In genomic region chr6:15048367-15048766, GRCh38 we compare ENCODE assay signal across 23 cellular contexts.
"Had no signal": no experiment of that assay in that cellular context is flagged by ENCODE, and none has a peak within 500 bp of the region (broad histone marks: within the 10 kb centered on the region; RNA-seq: fewer than 3 reads in every experiment).

No MANE protein-coding gene starts in this region.

- H3K27me3 Mint-ChIP-seq: activated CD4-positive, alpha-beta T cell treated with anti-CD3 and anti-CD28 coated beads for 36 hours; activated CD8-positive, alpha-beta memory T cell treated with anti-CD3 and anti-CD28 coated beads, Interleukin-2, amount 10 ng/mL, durations not matched to agents 7 days and 5 days; activated naive CD8-positive, alpha-beta T cell treated with anti-CD3 and anti-CD28 coated beads for 36 hours; stimulated activated naive CD8-positive, alpha-beta T cell treated with anti-CD3 and anti-CD28 coated beads, Interleukin-15, Interleukin-2, amounts not matched to agents 100 ng/mL and 50 ng/mL, for 24 hours had no signal

- H3K4me3 Mint-ChIP-seq: activated CD4-positive, alpha-beta T cell treated with anti-CD3 and anti-CD28 coated beads for 36 hours; activated CD8-positive, alpha-beta memory T cell treated with anti-CD3 and anti-CD28 coated beads, Interleukin-2, amount 10 ng/mL, durations not matched to agents 7 days and 5 days; activated naive CD8-positive, alpha-beta T cell treated with anti-CD3 and anti-CD28 coated beads for 36 hours; dendritic cell treated with granulocyte-macrophage colony-stimulating factor and Interleukin-4, amounts not matched to agents 40 ng/mL and 50 ng/mL, for 4 days; stimulated activated naive CD8-positive, alpha-beta T cell treated with anti-CD3 and anti-CD28 coated beads, Interleukin-15, Interleukin-2, amounts not matched to agents 100 ng/mL and 50 ng/mL, for 24 hours; T-helper 2 cell treated with Interferon-gamma antibody and Interleukin-4, amounts not matched to agents 5 μg/mL and 100 μg/mL, for 36 hours had no signal

- H3K36me3 ChIP-seq: cardiac muscle cell, left ventricle myocardium inferior, prostate gland, tibial nerve had no signal

- H3K27me3 ChIP-seq: cardiac muscle cell, tibial nerve had no signal

- H3K4me3 ChIP-seq: cardiac muscle cell, left ventricle myocardium inferior, prostate gland, tibial nerve had no signal

- FAIRE-seq: keratinocyte, TTC549, urothelium cell line had no signal

- DNase-seq: activated CD4-positive, alpha-beta T cell treated with anti-CD3 and anti-CD28 coated beads for 36 hours; activated CD4-positive, alpha-beta T cell treated with anti-CD3 and anti-CD28 coated beads, Interleukin-2, amount 50 U/mL, for 48 hours; activated CD8-positive, alpha-beta memory T cell treated with anti-CD3 and anti-CD28 coated beads, Interleukin-2, amount 10 ng/mL, durations not matched to agents 7 days and 5 days; activated naive CD8-positive, alpha-beta T cell treated with anti-CD3 and anti-CD28 coated beads for 36 hours; amniotic stem cell; effector CD8-positive, alpha-beta T cell; foreskin fibroblast; glutamatergic neuron; hypothalamus; left ventricle myocardium inferior; mammary epithelial cell; right cardiac atrium; stimulated activated CD4-positive, alpha-beta T cell treated with anti-CD3 and anti-CD28 coated beads, Interleukin-2, amount 100 ng/mL, for 24 hours had no signal

- H3K4me1 Mint-ChIP-seq: activated CD8-positive, alpha-beta memory T cell treated with anti-CD3 and anti-CD28 coated beads, Interleukin-2, amount 10 ng/mL, durations not matched to agents 7 days and 5 days had no signal

- H3K36me3 Mint-ChIP-seq: activated CD8-positive, alpha-beta memory T cell treated with anti-CD3 and anti-CD28 coated beads, Interleukin-2, amount 10 ng/mL, durations not matched to agents 7 days and 5 days; activated naive CD8-positive, alpha-beta T cell treated with anti-CD3 and anti-CD28 coated beads for 36 hours had no signal

- H3K9me3 Mint-ChIP-seq: activated naive CD8-positive, alpha-beta T cell treated with anti-CD3 and anti-CD28 coated beads for 36 hours; dendritic cell treated with granulocyte-macrophage colony-stimulating factor and Interleukin-4, amounts not matched to agents 40 ng/mL and 50 ng/mL, for 4 days; stimulated activated naive CD8-positive, alpha-beta T cell treated with anti-CD3 and anti-CD28 coated beads, Interleukin-15, Interleukin-2, amounts not matched to agents 100 ng/mL and 50 ng/mL, for 24 hours; T-helper 2 cell treated with Interferon-gamma antibody and Interleukin-4, amounts not matched to agents 5 μg/mL and 100 μg/mL, for 36 hours had no signal

- H3K27ac Mint-ChIP-seq: activated CD4-positive, alpha-beta T cell treated with anti-CD3 and anti-CD28 coated beads for 36 hours; activated CD8-positive, alpha-beta memory T cell treated with anti-CD3 and anti-CD28 coated beads, Interleukin-2, amount 10 ng/mL, durations not matched to agents 7 days and 5 days; activated naive CD8-positive, alpha-beta T cell treated with anti-CD3 and anti-CD28 coated beads for 36 hours; dendritic cell treated with granulocyte-macrophage colony-stimulating factor and Interleukin-4, amounts not matched to agents 40 ng/mL and 50 ng/mL, for 4 days; stimulated activated naive CD8-positive, alpha-beta T cell treated with anti-CD3 and anti-CD28 coated beads, Interleukin-15, Interleukin-2, amounts not matched to agents 100 ng/mL and 50 ng/mL, for 24 hours; T-helper 2 cell treated with Interferon-gamma antibody and Interleukin-4, amounts not matched to agents 5 μg/mL and 100 μg/mL, for 36 hours had no signal

- ATAC-seq: activated CD4-positive, alpha-beta T cell treated with anti-CD3 and anti-CD28 coated beads for 36 hours; activated CD8-positive, alpha-beta memory T cell treated with anti-CD3 and anti-CD28 coated beads, Interleukin-2, amount 10 ng/mL, durations not matched to agents 7 days and 5 days; esophagus mucosa; right cardiac atrium had no signal
